Comparison of ENCODE assay signal across 1 cellular context in the genomic region with DNA sequence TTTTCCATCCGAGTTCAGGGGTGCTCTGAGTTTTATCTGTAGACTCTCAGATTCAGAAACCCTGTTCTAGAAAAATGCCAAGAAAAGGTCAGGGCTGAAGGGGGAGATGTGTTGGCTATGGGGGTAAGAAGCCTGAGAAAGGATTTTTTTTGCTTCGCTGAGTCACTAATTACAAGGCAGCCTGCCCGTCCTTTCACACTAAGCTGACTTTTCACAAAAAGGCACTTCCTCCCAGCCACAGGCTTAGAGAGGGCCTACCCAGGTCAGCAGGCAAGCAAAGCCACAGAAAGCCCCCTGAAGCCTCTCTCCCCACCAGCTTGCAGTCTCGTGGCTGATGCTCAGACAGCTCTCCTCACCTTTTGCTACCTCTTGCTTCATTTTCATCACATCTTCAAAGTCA.
TF ChIP-seq lines count a peak whose summit lies in the region.

No MANE protein-coding gene starts in this region.

TF ChIP-seq in GM12878, 131 proteins besides CTCF, POLR2A, EP300 and RAD21 (continued from another document):
- TF ChIP-seq, protein P1, sequence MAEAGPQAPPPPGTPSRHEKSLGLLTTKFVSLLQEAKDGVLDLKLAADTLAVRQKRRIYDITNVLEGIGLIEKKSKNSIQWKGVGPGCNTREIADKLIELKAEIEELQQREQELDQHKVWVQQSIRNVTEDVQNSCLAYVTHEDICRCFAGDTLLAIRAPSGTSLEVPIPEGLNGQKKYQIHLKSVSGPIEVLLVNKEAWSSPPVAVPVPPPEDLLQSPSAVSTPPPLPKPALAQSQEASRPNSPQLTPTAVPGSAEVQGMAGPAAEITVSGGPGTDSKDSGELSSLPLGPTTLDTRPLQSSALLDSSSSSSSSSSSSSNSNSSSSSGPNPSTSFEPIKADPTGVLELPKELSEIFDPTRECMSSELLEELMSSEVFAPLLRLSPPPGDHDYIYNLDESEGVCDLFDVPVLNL (IDR thresholded peaks at IDR 0.05; ENCODE audit: low read depth, low read length), result no peak
